In genomic region chr16:46783800-46784199, GRCh38 we compare ENCODE assay signal across 15 cellular contexts. TPM values are rescaled to one million over a fixed set of nuclear protein-coding genes. Genes with fewer than 3 reads are reported as not detected.
"Had no signal": no experiment of that assay in that cellular context is flagged by ENCODE, and none has a peak within 500 bp of the region (broad histone marks: within the 10 kb centered on the region; RNA-seq: fewer than 3 reads in every experiment).

No MANE protein-coding gene starts in this region.

- H3K27me3 ChIP-seq: neural progenitor cell, tibial artery had no signal

- H3K27ac ChIP-seq: left ventricle myocardium inferior, neural progenitor cell, tibial artery had no signal

- H3K36me3 ChIP-seq: left ventricle myocardium inferior, neural progenitor cell, tibial artery had no signal

- DNase-seq: activated CD8-positive, alpha-beta memory T cell treated with anti-CD3 and anti-CD28 coated beads, Interleukin-2, amount 50 U/mL, for 48 hours; activated effector memory CD4-positive, alpha-beta T cell treated with anti-CD3 and anti-CD28 coated beads, Interleukin-2, amount 50 U/mL, for 16 hours; activated T-cell treated with anti-CD3 and anti-CD28 coated beads, Interleukin-2, amount 50 U/mL, for 4 hours; anterior cingulate cortex; effector CD4-positive, alpha-beta T cell; glutamatergic neuron; hypothalamus; left ventricle myocardium inferior; naive thymus-derived CD8-positive, alpha-beta T cell; stimulated activated CD4-positive, alpha-beta T cell treated with anti-CD3 and anti-CD28 coated beads, Interleukin-2, amount 100 ng/mL, for 48 hours; stimulated activated CD8-positive, alpha-beta memory T cell treated with anti-CD3 and anti-CD28 coated beads, Interleukin-4, amount 100 ng/mL, for 48 hours; stimulated activated naive CD4-positive, alpha-beta T cell treated with Interleukin-2 at 50 U/mL for 16 hours; tibial artery had no signal

- FAIRE-seq: frontal cortex had no signal

- H3K4me3 ChIP-seq: left ventricle myocardium inferior, neural progenitor cell, tibial artery had no signal

- H3K4me1 ChIP-seq: tibial artery had no signal

RNA-seq across cellular contexts. Expression of gene MYLK3, which starts 35.7 kb away (rescaled TPM):
- polyA plus RNA-seq: naive thymus-derived CD8-positive, alpha-beta T cell had no signal
